In the genomic region with DNA sequence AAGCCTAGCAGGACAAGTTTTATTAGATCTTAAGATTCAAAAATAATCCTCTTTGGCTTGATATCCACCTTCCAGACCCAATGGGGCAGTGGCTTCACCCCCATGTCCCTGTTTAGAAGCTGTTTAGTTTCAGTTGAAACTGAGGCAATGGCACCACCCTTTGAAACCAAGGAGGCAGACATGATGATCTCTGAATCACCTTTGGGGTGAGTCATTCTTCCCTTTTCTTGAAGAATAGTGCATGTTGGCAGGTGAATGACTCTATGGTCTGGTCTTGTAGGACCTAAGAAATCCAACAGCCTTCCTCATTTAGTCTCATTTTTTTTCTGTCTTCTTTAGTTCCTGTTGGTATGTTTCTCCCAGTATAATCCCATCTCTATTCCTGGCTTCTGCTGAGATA, we compare ENCODE assay signal across 17 cellular contexts.
A peak's percentile ranks its signal among the peaks of the same experiment; 100 is the strongest.
DNase-seq lines count a peak whose midpoint lies in the region; ATAC-seq and TF ChIP-seq lines count a peak whose summit lies in the region.
"Had no signal": no experiment of that assay in that cellular context is flagged by ENCODE, and none has a peak within 500 bp of the region (broad histone marks: within the 10 kb centered on the region; RNA-seq: fewer than 3 reads in every experiment).

No MANE protein-coding gene starts in this region.

- no peak for TF ChIP-seq CTCF in RWPE2 (IDR thresholded peaks at IDR 0.05; ENCODE audit: poor library complexity, severe bottlenecking)

- DNase-seq in stimulated activated CD4-positive, alpha-beta T cell treated with anti-CD3 and anti-CD28 coated beads, Interleukin-1b, Interleukin-23, amount 100 ng/mL, for 48 hours = peak; percentile 2
- no peak for DNase-seq in stimulated activated CD4-positive, alpha-beta T cell treated with anti-CD3 and anti-CD28 coated beads, Interleukin-2, amount 100 ng/mL, for 48 hours
- DNase-seq in RWPE2 (ENCODE audit: low spot score) = no peak
- DNase-seq in epithelial cell of prostate (ENCODE audit: low read depth, low spot score) = peak; percentile 74
- no peak for DNase-seq in AG08396 (ENCODE audit: low spot score)
- DNase-seq in NCI-H1105 treated with DMSO at 0.1 percent for 48 hours (lab: John Stamatoyannopoulos, UW) = no peak
- DNase-seq: CD4-positive, CD25-positive, alpha-beta regulatory T cell; EL; H7; MM.1S; NCI-H1092 treated with DMSO at 0.1 percent for 48 hours; NCI-H1694; NCI-H226; NCI-H524 treated with DMSO at 0.1 percent for 48 hours; SJCRH30 had no signal

- no peaks in the 10 kb centered on the region for H3K36me3 ChIP-seq in RWPE2 (ENCODE audit: low read depth)
- H3K36me3 ChIP-seq: SJCRH30 had no signal

- no peak overlapping the region for H3K27ac ChIP-seq in RWPE2 (ENCODE audit: poor library complexity, severe bottlenecking)
- H3K27ac ChIP-seq in epithelial cell of prostate = peak overlapping the region; percentile 87
- H3K27ac ChIP-seq: RWPE1, SJCRH30 had no signal

- H3K27me3 ChIP-seq in RWPE2 (ENCODE audit: insufficient read depth, poor library complexity, severe bottlenecking) = no peaks in the 10 kb centered on the region
- H3K27me3 ChIP-seq: SJCRH30 had no signal

- H3K9me3 ChIP-seq in RWPE2 (ENCODE audit: severe bottlenecking) = no peaks in the 10 kb centered on the region
- H3K9me3 ChIP-seq: SJCRH30 had no signal

- H3K4me3 ChIP-seq in RWPE2 (ENCODE audit: severe bottlenecking) = no peak overlapping the region
- H3K4me3 ChIP-seq: SJCRH30 had no signal

- ATAC-seq in RWPE2 (ENCODE audit: low read depth) = peak; percentile 58; the same call in 1 of the 3 replicates
- no peak for ATAC-seq in GM21515 (IDR thresholded peaks at IDR 0.05; ENCODE audit: unreplicated experiment)

- H3K4me1 ChIP-seq in RWPE2 (ENCODE audit: insufficient read depth, poor library complexity, severe bottlenecking) = no peaks in the 10 kb centered on the region
- H3K4me1 ChIP-seq: SJCRH30 had no signal

Comparison
In these comparisons a context has a peak if more than half of its experiments do, and no peak if none do; other contexts are left out.
1. DNase-seq: peak in stimulated activated CD4-positive, alpha-beta T cell treated with anti-CD3 and anti-CD28 coated beads, Interleukin-1b, Interleukin-23, amount 100 ng/mL, for 48 hours (single experiment) and epithelial cell of prostate (single experiment); none in stimulated activated CD4-positive, alpha-beta T cell treated with anti-CD3 and anti-CD28 coated beads, Interleukin-2, amount 100 ng/mL, for 48 hours (0 of 2), RWPE2 (single experiment), AG08396 (single experiment) and NCI-H1105 treated with DMSO at 0.1 percent for 48 hours (single experiment).